Comparison of ENCODE assay signal across 23 cellular contexts in genomic region chr20:14853079-14853478, GRCh38.
DNase-seq lines count a peak whose midpoint lies in the region; ATAC-seq and TF ChIP-seq lines count a peak whose summit lies in the region.
"Had no signal": no experiment of that assay in that cellular context is flagged by ENCODE, and none has a peak within 500 bp of the region (broad histone marks: within the 10 kb centered on the region; RNA-seq: fewer than 3 reads in every experiment).

No MANE protein-coding gene starts in this region.

- no peaks in the 10 kb centered on the region for H3K27me3 ChIP-seq in lower lobe of right lung (ENCODE audit: low read depth)
- H3K27me3 ChIP-seq: dorsolateral prefrontal cortex, neural progenitor cell, sigmoid colon, SJSA1, thyroid gland had no signal

- no peaks in the 10 kb centered on the region for H3K9me3 ChIP-seq in lower lobe of right lung
- H3K9me3 ChIP-seq: sigmoid colon, SJSA1, thyroid gland had no signal

- H3K36me3 ChIP-seq in lower lobe of right lung: no peaks in the 10 kb centered on the region
- H3K36me3 ChIP-seq: neural progenitor cell, sigmoid colon, SJSA1, thyroid gland had no signal

- no peaks in the 10 kb centered on the region for H3K4me1 ChIP-seq in lower lobe of right lung
- H3K4me1 ChIP-seq: sigmoid colon, SJSA1, thyroid gland had no signal

- no peak for TF ChIP-seq CTCF in lower lobe of right lung (IDR thresholded peaks at IDR 0.05)
- no peak for TF ChIP-seq CTCF in natural killer cell (IDR thresholded peaks at IDR 0.05)

- peak overlapping the region in 2 of 3 donors; percentile 29 to 32 for H3K27ac Mint-ChIP-seq in IgD-negative memory B cell
- H3K27ac Mint-ChIP-seq in natural killer cell: no peak overlapping the region
- H3K27ac Mint-ChIP-seq in naive thymus-derived CD8-positive, alpha-beta T cell: no peak overlapping the region
- H3K27ac Mint-ChIP-seq: activated CD8-positive, alpha-beta T cell treated with anti-CD3 and anti-CD28 coated beads, Interleukin-2, amount 10 ng/mL, durations not matched to agents 7 days and 5 days; neural progenitor cell; T-cell had no signal

- DNase-seq in DMS153 (lab: John Stamatoyannopoulos, UW) (peak; percentile 46), NCI-H510A treated with DMSO at 0.1 percent for 48 hours (lab: John Stamatoyannopoulos, UW) (peak; percentile 76), lower lobe of right lung (no peak), natural killer cell (no peak)
- no peak for DNase-seq in stimulated activated CD8-positive, alpha-beta memory T cell treated with anti-CD3 and anti-CD28 coated beads, Interleukin-4, amount 100 ng/mL, for 48 hours
- DNase-seq in naive thymus-derived CD8-positive, alpha-beta T cell: no peak
- DNase-seq: activated CD4-positive, CD25-positive, alpha-beta regulatory T cell treated with anti-CD3 and anti-CD28 coated beads, Interleukin-2, amount 50 U/mL, for 72 hours; activated CD8-positive, alpha-beta T cell treated with anti-CD3 and anti-CD28 coated beads, Interleukin-2, amount 10 ng/mL, durations not matched to agents 7 days and 5 days; activated gamma-delta T cell; dorsolateral prefrontal cortex; Karpas-422; kidney; NCI-H1694 treated with DMSO at 0.1 percent for 48 hours; NCI-H524; sigmoid colon; stimulated activated naive CD8-positive, alpha-beta T cell treated with anti-CD3 and anti-CD28 coated beads, Interleukin-15, amount 100 ng/mL, for 72 hours; T-cell; thyroid gland had no signal

- H3K27me3 Mint-ChIP-seq in IgD-negative memory B cell (peaks cover 2% of the 10 kb centered on the region), natural killer cell (ENCODE audit: low read depth in 2 of 2) (no peaks in the 10 kb centered on the region)
- H3K27me3 Mint-ChIP-seq in naive thymus-derived CD8-positive, alpha-beta T cell: no peaks in the 10 kb centered on the region
- H3K27me3 Mint-ChIP-seq: stimulated activated naive CD8-positive, alpha-beta T cell treated with anti-CD3 and anti-CD28 coated beads, Interleukin-15, amount 100 ng/mL, for 72 hours; T-cell had no signal

- POLR2A ChIA-PET in naive thymus-derived CD8-positive, alpha-beta T cell (lab: Charles Lee): no interaction called here

- H3K4me3 Mint-ChIP-seq in IgD-negative memory B cell: no peak overlapping the region
- no peak overlapping the region for H3K4me3 Mint-ChIP-seq in natural killer cell
- H3K4me3 Mint-ChIP-seq in naive thymus-derived CD8-positive, alpha-beta T cell: no peak overlapping the region
- H3K4me3 Mint-ChIP-seq: activated CD8-positive, alpha-beta T cell treated with anti-CD3 and anti-CD28 coated beads, Interleukin-2, amount 10 ng/mL, durations not matched to agents 7 days and 5 days; neural progenitor cell; stimulated activated naive CD8-positive, alpha-beta T cell treated with anti-CD3 and anti-CD28 coated beads, Interleukin-15, amount 100 ng/mL, for 72 hours; T-cell had no signal

- ATAC-seq in GM18907 (IDR thresholded peaks at IDR 0.05; ENCODE audit: unreplicated experiment): peak; percentile 70
- no peak for ATAC-seq in lower lobe of right lung
- no peak for ATAC-seq in natural killer cell
- no peak for ATAC-seq in naive thymus-derived CD8-positive, alpha-beta T cell
- ATAC-seq: activated CD8-positive, alpha-beta T cell treated with anti-CD3 and anti-CD28 coated beads, Interleukin-2, amount 10 ng/mL, durations not matched to agents 7 days and 5 days; stimulated activated naive CD8-positive, alpha-beta T cell treated with anti-CD3 and anti-CD28 coated beads, Interleukin-15, amount 100 ng/mL, for 72 hours; T-cell had no signal

- H3K4me3 ChIP-seq in lower lobe of right lung: no peak overlapping the region
- H3K4me3 ChIP-seq: dorsolateral prefrontal cortex, neural progenitor cell, sigmoid colon, SJSA1, thyroid gland had no signal

- H3K36me3 Mint-ChIP-seq in IgD-negative memory B cell (no peaks in the 10 kb centered on the region), natural killer cell (no peaks in the 10 kb centered on the region)
- no peaks in the 10 kb centered on the region for H3K36me3 Mint-ChIP-seq in naive thymus-derived CD8-positive, alpha-beta T cell
- H3K36me3 Mint-ChIP-seq: neural progenitor cell, T-cell had no signal

- H3K4me1 Mint-ChIP-seq in IgD-negative memory B cell (peaks cover 0 to 8% (median 7%) of the 10 kb centered on the region in 3 donors), natural killer cell (no peaks in the 10 kb centered on the region)
- H3K4me1 Mint-ChIP-seq in naive thymus-derived CD8-positive, alpha-beta T cell: no peaks in the 10 kb centered on the region
- H3K4me1 Mint-ChIP-seq: stimulated activated naive CD8-positive, alpha-beta T cell treated with anti-CD3 and anti-CD28 coated beads, Interleukin-15, amount 100 ng/mL, for 72 hours; T-cell had no signal

- H3K9me3 Mint-ChIP-seq in IgD-negative memory B cell (peaks cover 0 to 2% (median 0%) of the 10 kb centered on the region in 3 donors), natural killer cell (peaks cover 15 to 20% of the 10 kb centered on the region in 2 donors)
- H3K9me3 Mint-ChIP-seq in naive thymus-derived CD8-positive, alpha-beta T cell: peaks cover 0 to 10% (median 2%) of the 10 kb centered on the region in 9 donors

- intact Hi-C loops in lower lobe of right lung (cut with DNase I): no loop called here
- intact Hi-C loops in natural killer cell (cut with micrococcal nuclease): no loop called here

- no peak overlapping the region for H3K27ac ChIP-seq in lower lobe of right lung
- H3K27ac ChIP-seq: C4-2B, dorsolateral prefrontal cortex, neural progenitor cell, sigmoid colon, SJSA1, thyroid gland had no signal

Comparison
In these comparisons a context has a peak if more than half of its experiments do, and no peak if none do; other contexts are left out.
1. DNase-seq: peak in DMS153 (single experiment) and NCI-H510A treated with DMSO at 0.1 percent for 48 hours (single experiment); none in lower lobe of right lung (single experiment), stimulated activated CD8-positive, alpha-beta memory T cell treated with anti-CD3 and anti-CD28 coated beads, Interleukin-4, amount 100 ng/mL, for 48 hours (single experiment), natural killer cell (single experiment) and naive thymus-derived CD8-positive, alpha-beta T cell (0 of 10).
2. H3K27ac Mint-ChIP-seq: peak in IgD-negative memory B cell (2 of 3); none in natural killer cell (0 of 2) and naive thymus-derived CD8-positive, alpha-beta T cell (0 of 10).